8 cellular contexts compared by ENCODE assay signal in the genomic region with DNA sequence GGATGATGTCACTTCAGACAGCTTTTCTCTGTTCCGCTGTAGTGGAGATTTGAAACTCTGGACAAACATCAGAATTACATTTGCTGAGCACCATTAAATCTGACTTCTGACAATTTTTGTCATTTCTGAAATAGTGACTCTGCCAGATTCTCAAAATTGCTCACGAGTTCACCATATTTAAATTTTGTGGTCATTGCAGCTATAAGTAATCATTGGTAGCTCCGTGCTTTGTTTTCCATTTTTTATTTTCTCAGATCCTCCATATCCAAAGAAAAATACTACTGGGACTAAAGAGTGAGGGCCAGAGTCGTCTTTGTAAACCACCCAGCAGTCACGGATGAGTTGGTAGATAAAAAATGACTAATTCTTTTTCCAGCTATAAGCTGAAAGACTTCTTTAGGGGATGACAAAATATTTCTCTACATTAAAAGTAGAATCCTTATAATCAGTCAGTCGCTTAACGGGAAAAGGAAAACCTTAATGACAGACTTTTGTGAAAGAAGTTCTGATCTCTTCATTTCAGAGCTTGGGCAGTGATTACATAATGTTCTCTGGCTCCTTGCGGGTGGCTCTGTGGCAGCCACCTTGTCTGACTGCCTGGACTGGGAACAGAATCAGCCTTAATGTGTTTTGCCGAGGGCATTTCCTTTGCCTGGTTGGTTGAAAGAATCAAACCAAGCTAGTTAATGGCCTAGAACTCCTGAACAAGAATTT. TPM values are rescaled to one million over a fixed set of nuclear protein-coding genes. Genes with fewer than 3 reads are reported as not detected.
DNase-seq lines count a peak whose midpoint lies in the region; ATAC-seq and TF ChIP-seq lines count a peak whose summit lies in the region.

No MANE protein-coding gene starts in this region.

- H3K4me1 Mint-ChIP-seq in activated T-cell treated with anti-CD3 and anti-CD28 coated beads, Interleukin-2, amount 50 U/mL, for 24 hours (ENCODE audit: low read depth), result peaks cover 73% of the 10 kb centered on the region

- H3K27me3 Mint-ChIP-seq in activated T-cell treated with anti-CD3 and anti-CD28 coated beads, Interleukin-2, amount 50 U/mL, for 24 hours, result no peaks in the 10 kb centered on the region

- no peak overlapping the region for H2BK15ac ChIP-seq in mesendoderm (replicated peaks; ENCODE audit: low read depth)

- peak overlapping the region; percentile 99 for H3K4me3 ChIP-seq in RWPE2 (ENCODE audit: severe bottlenecking)
- H3K4me3 ChIP-seq in mesendoderm (ENCODE audit: low read length), result no peak overlapping the region
- H3K4me3 ChIP-seq in transverse colon, result peak overlapping the region in 3 of 4 donors; percentile 89 to 99 (median 99)

- H3K9me3 Mint-ChIP-seq in activated T-cell treated with anti-CD3 and anti-CD28 coated beads, Interleukin-2, amount 50 U/mL, for 24 hours, result no peaks in the 10 kb centered on the region

- H3K36me3 Mint-ChIP-seq in activated T-cell treated with anti-CD3 and anti-CD28 coated beads, Interleukin-2, amount 50 U/mL, for 24 hours (ENCODE audit: low read depth), result peaks cover 40% of the 10 kb centered on the region

- H3K4me3 Mint-ChIP-seq in activated T-cell treated with anti-CD3 and anti-CD28 coated beads, Interleukin-2, amount 50 U/mL, for 24 hours, result peak overlapping the region; percentile 93

- in situ Hi-C loops in transverse colon (cut with MboI; ENCODE audit: low pct_ligation_motif_present in 1 of 4, low pct_unique_long_range_greater_than_20kb in 1 of 4, low sequenced_read_pairs in 3 of 4), result loop anchor here in 1 of 4 donors (10.0 kb wide), 1 partner anchor 110 kb away; no protein-coding TSS in a partner anchor

- no peak overlapping the region for H3K23ac ChIP-seq in mesendoderm (ENCODE audit: low read length)

- H3K27me3 ChIP-seq in RWPE2 (ENCODE audit: insufficient read depth, poor library complexity, severe bottlenecking), result no peaks in the 10 kb centered on the region
- H3K27me3 ChIP-seq in mesendoderm (ENCODE audit: insufficient read depth, low read length, poor library complexity), result no peaks in the 10 kb centered on the region
- H3K27me3 ChIP-seq in transverse colon, result no peaks in the 10 kb centered on the region

- ATAC-seq in HG02840 (IDR thresholded peaks at IDR 0.05; ENCODE audit: low FRiP score, unreplicated experiment) (peak; percentile 50), RWPE2 (ENCODE audit: low read depth) (peak; percentile 40; the same call in 1 of the 3 replicates)

- no peak overlapping the region for H3K4ac ChIP-seq in mesendoderm (ENCODE audit: low read depth, low read length)

- H3K4me1 ChIP-seq in RWPE2 (ENCODE audit: insufficient read depth, poor library complexity, severe bottlenecking) (peaks cover 35% of the 10 kb centered on the region), mesendoderm (ENCODE audit: control insufficient read depth, low read depth, low read length) (peaks cover 3% of the 10 kb centered on the region), transverse colon (peaks cover 9 to 71% (median 38%) of the 10 kb centered on the region in 4 donors)

- H3K79me1 ChIP-seq in mesendoderm (ENCODE audit: low read length), result peaks cover 2% of the 10 kb centered on the region

- H3K27ac ChIP-seq in RWPE2 (ENCODE audit: poor library complexity, severe bottlenecking), result peak overlapping the region; percentile 53
- peak overlapping the region; percentile 24 for H3K27ac ChIP-seq in mesendoderm (ENCODE audit: low read depth, low read length)
- H3K27ac ChIP-seq in transverse colon, result peak overlapping the region; percentile 99 to 100 (median 99)

- no peak for TF ChIP-seq EP300 in transverse colon (IDR thresholded peaks at IDR 0.05; ENCODE audit: low read depth)

- no peak overlapping the region for H4K5ac ChIP-seq in mesendoderm (ENCODE audit: low read length)

- no peak for DNase-seq in activated T-cell treated with anti-CD3 and anti-CD28 coated beads, Interleukin-2, amount 50 U/mL, for 24 hours
- no peak for DNase-seq in activated T-cell treated with anti-CD3 and anti-CD28 coated beads, Interleukin-2, amount 50 U/mL, for 1 hour
- DNase-seq in RWPE2 (ENCODE audit: low spot score) (no peak), ecto neural progenitor cell (ENCODE audit: low spot score) (peak; percentile 54), mesendoderm (peak; percentile 89), transverse colon (peak; percentile 28), hepatic stellate cell (ENCODE audit: low spot score) (no peak)

- H2BK5ac ChIP-seq in mesendoderm (ENCODE audit: low read length), result no peak overlapping the region

- no CpG with 5 or more reads among the region's 9 CpGs for WGBS in mesendoderm (ENCODE audit: extremely low coverage, insufficient coverage, low lambda C conversion rate)
- 15 to 22% methylated on average over 9 of the region's 9 CpGs for WGBS in transverse colon (ENCODE audit: low coverage in 1 of 2), 2 donors

- no peak overlapping the region for H3K18ac ChIP-seq in mesendoderm (ENCODE audit: low read length)

- H3K9me3 ChIP-seq in RWPE2 (ENCODE audit: severe bottlenecking), result no peaks in the 10 kb centered on the region
- no peaks in the 10 kb centered on the region for H3K9me3 ChIP-seq in transverse colon

- intact Hi-C loops in transverse colon (cut with DNase I; ENCODE audit: low total_unique reads), result loop anchor here (2.0 to 10.0 kb wide), 2 partner anchors 68 to 110 kb away; a partner anchor contains a TSS

- H3K4me2 ChIP-seq in mesendoderm (ENCODE audit: low read length), result peak overlapping the region; percentile 38

- peak overlapping the region; percentile 90 for H3K27ac Mint-ChIP-seq in activated T-cell treated with anti-CD3 and anti-CD28 coated beads, Interleukin-2, amount 50 U/mL, for 24 hours

- H4K8ac ChIP-seq in mesendoderm (ENCODE audit: low read depth, low read length), result no peak overlapping the region

- H3K36me3 ChIP-seq in RWPE2 (ENCODE audit: low read depth) (peaks cover 16% of the 10 kb centered on the region), mesendoderm (ENCODE audit: control insufficient read depth, insufficient read depth, low read length) (no peaks in the 10 kb centered on the region), transverse colon (peaks cover 0 to 12% (median 0%) of the 10 kb centered on the region in 4 donors)

- peak overlapping the region; percentile 33 for H3K9ac ChIP-seq in mesendoderm (ENCODE audit: low read length)

- peak; percentile 30 for TF ChIP-seq POLR2A in transverse colon (IDR thresholded peaks at IDR 0.05)

- H3K56ac ChIP-seq in mesendoderm (ENCODE audit: low read length), result peak overlapping the region; percentile 35

- H2BK120ac ChIP-seq in mesendoderm (ENCODE audit: low read depth, low read length), result no peak overlapping the region

- peaks cover 26% of the 10 kb centered on the region for H3K79me2 ChIP-seq in mesendoderm (ENCODE audit: control insufficient read depth, insufficient read depth, low read length)

- no peak overlapping the region for H2AK5ac ChIP-seq in mesendoderm (ENCODE audit: low read length)

- TF ChIP-seq CTCF in RWPE2 (IDR thresholded peaks at IDR 0.05; ENCODE audit: poor library complexity, severe bottlenecking), result no peak
- no peak for TF ChIP-seq CTCF in transverse colon (IDR thresholded peaks at IDR 0.05)

RNA-seq across cellular contexts. Expression of a gene that starts 2.3 kb away (rescaled TPM):
- polyA plus RNA-seq in mesendoderm (2013, experiment 1 of 2), result 194 TPM
- polyA plus RNA-seq in mesendoderm (2013, experiment 2 of 2), result 196 TPM
- total RNA-seq in transverse colon, result 100 to 1,000 TPM; 117 to 352 (median 310) TPM

Comparison
In these comparisons a context has a peak if more than half of its experiments do, and no peak if none do; other contexts are left out.
1. DNase-seq: peak in ecto neural progenitor cell (single experiment), mesendoderm (single experiment) and transverse colon (single experiment); none in activated T-cell treated with anti-CD3 and anti-CD28 coated beads, Interleukin-2, amount 50 U/mL, for 24 hours (single experiment), activated T-cell treated with anti-CD3 and anti-CD28 coated beads, Interleukin-2, amount 50 U/mL, for 1 hour (single experiment), RWPE2 (single experiment) and hepatic stellate cell (single experiment).
2. H3K27ac ChIP-seq: peak in every context shown above with its lines; median percentile 99 in transverse colon; 53 in RWPE2; 24 in mesendoderm.